Comparison of ENCODE assay signal across 1 cellular context in genomic region chr14:60381909-60382308, GRCh38.
TF ChIP-seq lines count a peak whose summit lies in the region.

No MANE protein-coding gene starts in this region.

TF ChIP-seq in WTC11, 78 proteins besides CTCF, POLR2A, EP300 and RAD21 (continued from another document):
- no peak for TF ChIP-seq HMGXB4 (CRISPR knock-in tag; IDR thresholded peaks at IDR 0.05)
- no peak for TF ChIP-seq GABPB1 (CRISPR knock-in tag; IDR thresholded peaks at IDR 0.05)
- TF ChIP-seq MXD4 (CRISPR knock-in tag; IDR thresholded peaks at IDR 0.05; ENCODE audit: borderline replicate concordance): no peak
- TF ChIP-seq KAT7 (CRISPR knock-in tag; IDR thresholded peaks at IDR 0.05; ENCODE audit: borderline replicate concordance): no peak
- no peak for TF ChIP-seq TEAD4 (CRISPR knock-in tag; IDR thresholded peaks at IDR 0.05)
- no peak for TF ChIP-seq USF1 (CRISPR knock-in tag; IDR thresholded peaks at IDR 0.05)
- TF ChIP-seq ZSCAN18 (CRISPR knock-in tag; IDR thresholded peaks at IDR 0.05): no peak
- TF ChIP-seq ATF3 (CRISPR knock-in tag; conservative IDR thresholded peaks at IDR 0.05): no peak
- TF ChIP-seq ZBTB21 (CRISPR knock-in tag; IDR thresholded peaks at IDR 0.05; ENCODE audit: borderline replicate concordance): no peak
- TF ChIP-seq STAT6 (CRISPR knock-in tag; conservative IDR thresholded peaks at IDR 0.05; ENCODE audit: low read depth): no peak
